ENCODE assay signal across 19 cellular contexts in genomic region chr22:40518840-40519239, GRCh38.
DNase-seq lines count a peak whose midpoint lies in the region; ATAC-seq and TF ChIP-seq lines count a peak whose summit lies in the region.
"Had no signal": no experiment of that assay in that cellular context is flagged by ENCODE, and none has a peak within 500 bp of the region (broad histone marks: within the 10 kb centered on the region; RNA-seq: fewer than 3 reads in every experiment).

No MANE protein-coding gene starts in this region.

- peak overlapping the region; percentile 97 for H3K27ac Mint-ChIP-seq in activated T-cell treated with anti-CD3 and anti-CD28 coated beads, Interleukin-2, amount 50 U/mL, for 72 hours
- peak overlapping the region; percentile 89 to 93 for H3K27ac Mint-ChIP-seq in effector memory CD8-positive, alpha-beta T cell
- H3K27ac Mint-ChIP-seq in stimulated activated memory B cell treated with anti-CD40 and anti-IgM and Interleukin-4, amounts not matched to agents 10 μg/mL and 1 μg/mL and 100 μg/mL, for 72 hours: peak overlapping the region; percentile 78

- H3K9ac ChIP-seq in SK-N-MC (ENCODE audit: insufficient read length): no peak overlapping the region

- peaks cover 12 to 31% of the 10 kb centered on the region in 2 donors for H3K4me1 ChIP-seq in thyroid gland

- peak in 1 of 2 donors; percentile 20 for ATAC-seq in activated T-cell treated with anti-CD3 and anti-CD28 coated beads, Interleukin-2, amount 50 U/mL, for 72 hours (replicated peaks in 1 of 2)
- ATAC-seq in effector memory CD8-positive, alpha-beta T cell (replicated peaks): peak; percentile 21
- ATAC-seq in stimulated activated memory B cell treated with anti-CD40 and anti-IgM and Interleukin-4, amounts not matched to agents 10 μg/mL and 1 μg/mL and 100 μg/mL, for 72 hours: no peak
- ATAC-seq in GM21360 (IDR thresholded peaks at IDR 0.05; ENCODE audit: unreplicated experiment): no peak
- ATAC-seq: PC-3 had no signal

- H3K4me3 Mint-ChIP-seq in activated T-cell treated with anti-CD3 and anti-CD28 coated beads, Interleukin-2, amount 50 U/mL, for 72 hours: peak overlapping the region; percentile 66 to 91
- peak overlapping the region; percentile 67 to 69 for H3K4me3 Mint-ChIP-seq in effector memory CD8-positive, alpha-beta T cell
- no peak overlapping the region for H3K4me3 Mint-ChIP-seq in stimulated activated memory B cell treated with anti-CD40 and anti-IgM and Interleukin-4, amounts not matched to agents 10 μg/mL and 1 μg/mL and 100 μg/mL, for 72 hours
- H3K4me3 Mint-ChIP-seq: stimulated activated naive B cell treated with anti-CD40 and anti-IgM and Interleukin-4, amounts not matched to agents 10 μg/mL and 1 μg/mL and 100 μg/mL, for 72 hours had no signal

- H3K36me3 ChIP-seq in SK-N-MC (ENCODE audit: insufficient read depth, low read length) (peaks cover 3% of the 10 kb centered on the region; the same call in 1 of the 2 replicates), thyroid gland (no peaks in the 10 kb centered on the region)
- H3K36me3 ChIP-seq: HAP-1, sigmoid colon had no signal

- intact Hi-C loops in thyroid gland (cut with DNase I): no loop called here

- H3K4me3 ChIP-seq in SK-N-MC (no peak overlapping the region), thyroid gland (replicated peaks in 1 of 3) (no peak overlapping the region)
- H3K4me3 ChIP-seq: HAP-1, lung, sigmoid colon had no signal

- H3K9me3 Mint-ChIP-seq in activated T-cell treated with anti-CD3 and anti-CD28 coated beads, Interleukin-2, amount 50 U/mL, for 72 hours: no peaks in the 10 kb centered on the region
- no peaks in the 10 kb centered on the region for H3K9me3 Mint-ChIP-seq in effector memory CD8-positive, alpha-beta T cell
- no peaks in the 10 kb centered on the region for H3K9me3 Mint-ChIP-seq in stimulated activated memory B cell treated with anti-CD40 and anti-IgM and Interleukin-4, amounts not matched to agents 10 μg/mL and 1 μg/mL and 100 μg/mL, for 72 hours
- H3K9me3 Mint-ChIP-seq: stimulated activated naive B cell treated with anti-CD40 and anti-IgM and Interleukin-4, amounts not matched to agents 10 μg/mL and 1 μg/mL and 100 μg/mL, for 72 hours had no signal

- WGBS in thyroid gland, 2 donors: 87 to 95% methylated on average over 4 of the region's 4 CpGs

- peaks cover 44% of the 10 kb centered on the region for H3K4me1 Mint-ChIP-seq in activated T-cell treated with anti-CD3 and anti-CD28 coated beads, Interleukin-2, amount 50 U/mL, for 72 hours (ENCODE audit: low read depth)
- H3K4me1 Mint-ChIP-seq in effector memory CD8-positive, alpha-beta T cell (ENCODE audit: low read depth in 2 of 2): peaks cover 13 to 14% of the 10 kb centered on the region in 2 donors
- peaks cover 32% of the 10 kb centered on the region for H3K4me1 Mint-ChIP-seq in stimulated activated memory B cell treated with anti-CD40 and anti-IgM and Interleukin-4, amounts not matched to agents 10 μg/mL and 1 μg/mL and 100 μg/mL, for 72 hours

- no peak for DNase-seq in activated T-cell treated with anti-CD3 and anti-CD28 coated beads, Interleukin-2, amount 50 U/mL, for 72 hours
- no peak for DNase-seq in activated T-cell treated with anti-CD3 and anti-CD28 coated beads, Interleukin-2, amount 50 U/mL, for 48 hours
- DNase-seq in SK-N-MC (ENCODE audit: low read depth, low spot score) (no peak), thyroid gland (no peak)
- DNase-seq in effector memory CD8-positive, alpha-beta T cell: no peak
- no peak for DNase-seq in activated CD4-positive, CD25-positive, alpha-beta regulatory T cell treated with anti-CD3 and anti-CD28 coated beads, Interleukin-2, amount 50 U/mL, for 72 hours
- DNase-seq: activated CD4-positive, alpha-beta T cell treated with anti-CD3 and anti-CD28 coated beads for 1 hour; caudate nucleus; foreskin melanocyte; Kasumi-1; NCI-H146; NCI-H524; PC-3; sigmoid colon; stimulated activated naive B cell treated with anti-CD40 and anti-IgM and Interleukin-4, amounts not matched to agents 10 μg/mL and 1 μg/mL and 100 μg/mL, for 72 hours had no signal

- H3K9me3 ChIP-seq in SK-N-MC (ENCODE audit: low read depth, low read length) (no peaks in the 10 kb centered on the region; the same call in 1 of the 2 replicates), thyroid gland (no peaks in the 10 kb centered on the region)
- H3K9me3 ChIP-seq: sigmoid colon had no signal

- H3K36me3 Mint-ChIP-seq in activated T-cell treated with anti-CD3 and anti-CD28 coated beads, Interleukin-2, amount 50 U/mL, for 72 hours (ENCODE audit: insufficient read depth in 2 of 2): peaks cover 0 to 5% of the 10 kb centered on the region in 2 donors
- H3K36me3 Mint-ChIP-seq in effector memory CD8-positive, alpha-beta T cell (ENCODE audit: insufficient read depth): peaks cover 31% of the 10 kb centered on the region
- H3K36me3 Mint-ChIP-seq in stimulated activated memory B cell treated with anti-CD40 and anti-IgM and Interleukin-4, amounts not matched to agents 10 μg/mL and 1 μg/mL and 100 μg/mL, for 72 hours: peaks cover 15% of the 10 kb centered on the region

- peak overlapping the region; percentile 28; the same call in 1 of the 2 replicates for H3K27ac ChIP-seq in SK-N-MC
- H3K27ac ChIP-seq in thyroid gland: no peak overlapping the region
- H3K27ac ChIP-seq: sigmoid colon had no signal

- TF ChIP-seq POLR2A in thyroid gland (IDR thresholded peaks at IDR 0.05): no peak

- TF ChIP-seq CTCF in thyroid gland (IDR thresholded peaks at IDR 0.05): no peak

- no peaks in the 10 kb centered on the region for H3K27me3 Mint-ChIP-seq in activated T-cell treated with anti-CD3 and anti-CD28 coated beads, Interleukin-2, amount 50 U/mL, for 72 hours (ENCODE audit: low read depth)
- no peaks in the 10 kb centered on the region for H3K27me3 Mint-ChIP-seq in effector memory CD8-positive, alpha-beta T cell
- H3K27me3 Mint-ChIP-seq in stimulated activated memory B cell treated with anti-CD40 and anti-IgM and Interleukin-4, amounts not matched to agents 10 μg/mL and 1 μg/mL and 100 μg/mL, for 72 hours: no peaks in the 10 kb centered on the region
- H3K27me3 Mint-ChIP-seq: stimulated activated naive B cell treated with anti-CD40 and anti-IgM and Interleukin-4, amounts not matched to agents 10 μg/mL and 1 μg/mL and 100 μg/mL, for 72 hours had no signal

- no peaks in the 10 kb centered on the region for H3K27me3 ChIP-seq in thyroid gland
- H3K27me3 ChIP-seq: sigmoid colon had no signal
